ENCODE assay signal across 12 cellular contexts in the genomic region with DNA sequence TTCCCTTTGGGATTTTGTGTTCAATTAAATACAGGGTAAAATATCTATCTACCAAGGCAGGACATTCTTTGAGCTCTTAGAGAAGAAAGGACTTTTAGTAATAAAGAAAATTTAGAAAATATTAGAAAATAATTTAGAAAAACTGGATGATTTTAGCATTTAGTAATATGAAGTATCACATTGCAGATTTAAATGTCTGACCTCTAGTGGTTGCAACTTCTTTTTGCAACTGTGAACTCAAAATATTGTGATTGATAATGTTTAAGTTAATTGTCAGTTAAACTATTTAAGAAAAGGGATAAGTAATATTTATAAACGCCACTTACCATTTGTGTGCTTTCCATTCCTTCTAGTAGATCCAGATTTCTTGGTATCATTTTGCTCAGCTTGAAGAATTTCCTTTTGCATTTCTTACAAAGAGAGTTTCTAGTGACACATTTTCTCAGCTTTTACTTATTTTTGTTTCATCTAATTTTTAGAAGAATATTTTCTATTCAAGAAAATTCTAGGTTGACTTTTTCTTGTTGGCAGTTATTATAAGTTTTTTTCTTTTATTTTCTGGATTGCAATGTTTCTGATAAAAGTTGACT. TPM values are rescaled to one million over a fixed set of nuclear protein-coding genes. Genes with fewer than 3 reads are reported as not detected.
DNase-seq lines count a peak whose midpoint lies in the region; FAIRE-seq and TF ChIP-seq lines count a peak whose summit lies in the region.
"Had no signal": no experiment of that assay in that cellular context is flagged by ENCODE, and none has a peak within 500 bp of the region (broad histone marks: within the 10 kb centered on the region; RNA-seq: fewer than 3 reads in every experiment).

No MANE protein-coding gene starts in this region.

- TF ChIP-seq CTCF in LNCaP clone FGC (IDR thresholded peaks at IDR 0.05; ENCODE audit: control insufficient read depth, extremely low read depth, insufficient read depth): peak; percentile 43
- peak; percentile 47 for TF ChIP-seq CTCF in cardiac fibroblast (IDR thresholded peaks at IDR 0.05; ENCODE audit: low read depth, low read length)
- peak; percentile 32 to 57 (median 43) for TF ChIP-seq CTCF in nephron (IDR thresholded peaks at IDR 0.05; ENCODE audit: unreplicated experiment in 3 of 3)
- TF ChIP-seq CTCF in lower leg skin (IDR thresholded peaks at IDR 0.05): no peak

- CTCF ChIA-PET in activated naive CD4-positive, alpha-beta T cell treated with anti-CD3 and anti-CD28 coated beads for 36 hours (lab: Charles Lee): no interaction called here

- peak; percentile 83 for FAIRE-seq in G401.6 (lab: Jason Lieb, UNC)

- no peaks in the 10 kb centered on the region for H3K36me3 Mint-ChIP-seq in nephron (ENCODE audit: low read depth)
- no peaks in the 10 kb centered on the region for H3K36me3 Mint-ChIP-seq in activated T-helper 2 cell treated with anti-CD3 and anti-CD28 coated beads, Interferon-gamma antibody, Interleukin-2, Interleukin-4, amounts not matched to agents 10 μg/mL and 5 μg/mL and 100 μg/mL, durations not matched to agents 14 hours and 24 hours and 36 hours (ENCODE audit: low read depth)
- H3K36me3 Mint-ChIP-seq in activated naive CD4-positive, alpha-beta T cell treated with anti-CD3 and anti-CD28 coated beads for 36 hours (ENCODE audit: low read depth): no peaks in the 10 kb centered on the region

- H3K4me3 ChIP-seq in LNCaP clone FGC (ENCODE audit: low read depth, low read length): no peak overlapping the region
- H3K4me3 ChIP-seq in cardiac fibroblast (replicated peaks in 1 of 2; ENCODE audit: low read depth in 2 of 2, low read length in 2 of 2): no peak overlapping the region
- H3K4me3 ChIP-seq in lower leg skin (ENCODE audit: low read depth, poor library complexity, severe bottlenecking): no peak overlapping the region

- intact Hi-C loops in lower leg skin (cut with DNase I; ENCODE audit: low total_unique reads): loop anchor here (10.0 kb wide), 1 partner anchor 504 kb away; a partner anchor contains a TSS
- intact Hi-C loops in activated T-helper 2 cell treated with anti-CD3 and anti-CD28 coated beads, Interferon-gamma antibody, Interleukin-2, Interleukin-4, amounts not matched to agents 10 μg/mL and 5 μg/mL and 100 μg/mL, durations not matched to agents 14 hours and 24 hours and 36 hours (cut with micrococcal nuclease): no loop called here
- intact Hi-C loops in activated naive CD4-positive, alpha-beta T cell treated with anti-CD3 and anti-CD28 coated beads for 36 hours (cut with micrococcal nuclease): loop anchor here (10.0 kb wide), 1 partner anchor 534 kb away; no protein-coding TSS in a partner anchor

- H3K27ac Mint-ChIP-seq in nephron: peak overlapping the region in 1 of 3 experiments; percentile 72
- H3K27ac Mint-ChIP-seq in activated T-helper 2 cell treated with anti-CD3 and anti-CD28 coated beads, Interferon-gamma antibody, Interleukin-2, Interleukin-4, amounts not matched to agents 10 μg/mL and 5 μg/mL and 100 μg/mL, durations not matched to agents 14 hours and 24 hours and 36 hours: no peak overlapping the region
- H3K27ac Mint-ChIP-seq in activated naive CD4-positive, alpha-beta T cell treated with anti-CD3 and anti-CD28 coated beads for 36 hours: no peak overlapping the region

- no peaks in the 10 kb centered on the region for H3K27me3 Mint-ChIP-seq in nephron (ENCODE audit: low read depth)
- H3K27me3 Mint-ChIP-seq in activated T-helper 2 cell treated with anti-CD3 and anti-CD28 coated beads, Interferon-gamma antibody, Interleukin-2, Interleukin-4, amounts not matched to agents 10 μg/mL and 5 μg/mL and 100 μg/mL, durations not matched to agents 14 hours and 24 hours and 36 hours (ENCODE audit: low read depth): no peaks in the 10 kb centered on the region
- no peaks in the 10 kb centered on the region for H3K27me3 Mint-ChIP-seq in activated naive CD4-positive, alpha-beta T cell treated with anti-CD3 and anti-CD28 coated beads for 36 hours (ENCODE audit: low read depth)

- H3K9me3 Mint-ChIP-seq in nephron: peaks cover 7% of the 10 kb centered on the region
- H3K9me3 Mint-ChIP-seq in activated T-helper 2 cell treated with anti-CD3 and anti-CD28 coated beads, Interferon-gamma antibody, Interleukin-2, Interleukin-4, amounts not matched to agents 10 μg/mL and 5 μg/mL and 100 μg/mL, durations not matched to agents 14 hours and 24 hours and 36 hours: peaks cover 11% of the 10 kb centered on the region
- H3K9me3 Mint-ChIP-seq in activated naive CD4-positive, alpha-beta T cell treated with anti-CD3 and anti-CD28 coated beads for 36 hours: peaks cover 4% of the 10 kb centered on the region

- no peak overlapping the region for H3K4me3 Mint-ChIP-seq in nephron
- no peak overlapping the region for H3K4me3 Mint-ChIP-seq in activated T-helper 2 cell treated with anti-CD3 and anti-CD28 coated beads, Interferon-gamma antibody, Interleukin-2, Interleukin-4, amounts not matched to agents 10 μg/mL and 5 μg/mL and 100 μg/mL, durations not matched to agents 14 hours and 24 hours and 36 hours (ENCODE audit: low read depth)
- no peak overlapping the region for H3K4me3 Mint-ChIP-seq in activated naive CD4-positive, alpha-beta T cell treated with anti-CD3 and anti-CD28 coated beads for 36 hours

- H3K4me1 Mint-ChIP-seq in nephron: peaks cover 18% of the 10 kb centered on the region
- H3K4me1 Mint-ChIP-seq in activated T-helper 2 cell treated with anti-CD3 and anti-CD28 coated beads, Interferon-gamma antibody, Interleukin-2, Interleukin-4, amounts not matched to agents 10 μg/mL and 5 μg/mL and 100 μg/mL, durations not matched to agents 14 hours and 24 hours and 36 hours (ENCODE audit: low read depth): no peaks in the 10 kb centered on the region
- no peaks in the 10 kb centered on the region for H3K4me1 Mint-ChIP-seq in activated naive CD4-positive, alpha-beta T cell treated with anti-CD3 and anti-CD28 coated beads for 36 hours (ENCODE audit: low read depth)

- DNase-seq in LNCaP clone FGC (ENCODE audit: low read depth): no peak
- DNase-seq in cardiac fibroblast (ENCODE audit: low read depth in 2 of 2): peak in 1 of 2 donors; percentile 40
- DNase-seq in stimulated activated CD4-positive, alpha-beta T cell treated with anti-CD3 and anti-CD28 coated beads, Interleukin-4, amount 100 ng/mL, for 4 hours: no peak
- DNase-seq in lower leg skin (ENCODE audit: low spot score in 2 of 2): no peak
- no peak for DNase-seq in activated T-helper 2 cell treated with anti-CD3 and anti-CD28 coated beads, Interferon-gamma antibody, Interleukin-2, Interleukin-4, amounts not matched to agents 10 μg/mL and 5 μg/mL and 100 μg/mL, durations not matched to agents 14 hours and 24 hours and 36 hours (ENCODE audit: low spot score)
- DNase-seq in activated naive CD4-positive, alpha-beta T cell treated with anti-CD3 and anti-CD28 coated beads for 36 hours: no peak
- DNase-seq: activated CD4-positive, CD25-positive, alpha-beta regulatory T cell treated with anti-CD3 and anti-CD28 coated beads, Interleukin-2, amount 50 U/mL, for 72 hours; DND-41; NCI-H2171; SIG-M5 had no signal

- WGBS in lower leg skin, 2 donors: 70 to 76% methylated on average over 1 of the region's 1 CpG

- no peak for TF ChIP-seq POLR2A in lower leg skin (IDR thresholded peaks at IDR 0.05)

RNA-seq across cellular contexts. Expression of a gene that starts 10.3 kb away (rescaled TPM):
- 100 to 1,000 TPM; 113 to 153 (median 138) TPM for total RNA-seq in lower leg skin
- total RNA-seq in activated T-helper 2 cell treated with anti-CD3 and anti-CD28 coated beads, Interferon-gamma antibody, Interleukin-2, Interleukin-4, amounts not matched to agents 10 μg/mL and 5 μg/mL and 100 μg/mL, durations not matched to agents 14 hours and 24 hours and 36 hours: not detected in 2 replicates
- not detected for total RNA-seq in activated naive CD4-positive, alpha-beta T cell treated with anti-CD3 and anti-CD28 coated beads for 36 hours

Comparison
In these comparisons a context has a peak if more than half of its experiments do, and no peak if none do; other contexts are left out.
1. CTCF ChIP-seq: peak in LNCaP clone FGC (single experiment), cardiac fibroblast (single experiment) and nephron (3 of 3); none in lower leg skin (0 of 3).
2. RNA of a gene that starts 10.3 kb away (total RNA-seq): 113 to 153 TPM in lower leg skin; not detected in activated naive CD4-positive, alpha-beta T cell treated with anti-CD3 and anti-CD28 coated beads for 36 hours and not detected in activated T-helper 2 cell treated with anti-CD3 and anti-CD28 coated beads, Interferon-gamma antibody, Interleukin-2, Interleukin-4, amounts not matched to agents 10 μg/mL and 5 μg/mL and 100 μg/mL, durations not matched to agents 14 hours and 24 hours and 36 hours; every median in the first group is over 10 times any median in the second.